In genomic region chr2:164495491-164496223, GRCh38 we compare ENCODE assay signal across 8 cellular contexts.
DNase-seq lines count a peak whose midpoint lies in the region; ATAC-seq, FAIRE-seq and TF ChIP-seq lines count a peak whose summit lies in the region.

No MANE protein-coding gene starts in this region.

- H3K14ac ChIP-seq in trophoblast cell (ENCODE audit: low read length) = no peak overlapping the region

- DNase-seq in esophagus muscularis mucosa (ENCODE audit: extremely low spot score) (no peak), trophoblast cell (peak; percentile 13 to 72), GM12891 (ENCODE audit: insufficient read length, low spot score) (no peak)
- DNase-seq in stimulated activated CD4-positive, alpha-beta T cell treated with anti-CD3 and anti-CD28 coated beads, Interleukin-4, amount 100 ng/mL, for 24 hours = no peak
- DNase-seq in stimulated activated CD8-positive, alpha-beta memory T cell treated with anti-CD3 and anti-CD28 coated beads, Interleukin-4, amount 100 ng/mL, for 48 hours = no peak
- DNase-seq in activated T-cell treated with anti-CD3 and anti-CD28 coated beads, Interleukin-2, amount 50 U/mL, for 4 hours = no peak

- no peak overlapping the region for H2AFZ ChIP-seq in OCI-LY1 (ENCODE audit: low read length)
- H2AFZ ChIP-seq in trophoblast cell (ENCODE audit: insufficient read depth, low read length, poor library complexity) = no peak overlapping the region

- no peaks in the 10 kb centered on the region for H3K36me3 ChIP-seq in OCI-LY1 (ENCODE audit: insufficient read depth, low read length)
- no peaks in the 10 kb centered on the region for H3K36me3 ChIP-seq in esophagus muscularis mucosa
- H3K36me3 ChIP-seq in trophoblast cell (ENCODE audit: control insufficient read depth in 1 of 2, insufficient read depth in 2 of 2, low read length in 2 of 2) = no peaks in the 10 kb centered on the region

- no peak overlapping the region for H2AK5ac ChIP-seq in trophoblast cell (ENCODE audit: low read length)

- no peak overlapping the region for H3K27ac ChIP-seq in OCI-LY1 (ENCODE audit: low read depth, low read length, poor library complexity, severe bottlenecking)
- H3K27ac ChIP-seq in esophagus muscularis mucosa (replicated peaks in 1 of 4) = no peak overlapping the region
- H3K27ac ChIP-seq in trophoblast cell (ENCODE audit: low read depth, low read length) = no peak overlapping the region

- no peak for TF ChIP-seq EP300 in esophagus muscularis mucosa (IDR thresholded peaks at IDR 0.05)

- no peaks in the 10 kb centered on the region for H3K79me1 ChIP-seq in trophoblast cell (ENCODE audit: low read length)

- H3K4ac ChIP-seq in trophoblast cell (ENCODE audit: low read depth, low read length) = no peak overlapping the region

- H3K18ac ChIP-seq in trophoblast cell (ENCODE audit: low read length) = no peak overlapping the region

- no peaks in the 10 kb centered on the region for H4K20me1 ChIP-seq in OCI-LY1 (ENCODE audit: insufficient read depth, low read length)

- intact Hi-C loops in esophagus muscularis mucosa (cut with DNase I) = no loop called here

- H3K79me2 ChIP-seq in OCI-LY1 (ENCODE audit: insufficient read depth, low read length) (no peaks in the 10 kb centered on the region), trophoblast cell (ENCODE audit: control insufficient read depth, insufficient read depth, low read length, poor library complexity) (no peaks in the 10 kb centered on the region)

- H2BK12ac ChIP-seq in trophoblast cell (ENCODE audit: low read length) = no peak overlapping the region

- no peak overlapping the region for H2BK120ac ChIP-seq in trophoblast cell (ENCODE audit: insufficient read depth, low read length, poor library complexity)

- H3K4me3 Mint-ChIP-seq in activated T-cell treated with anti-CD3 and anti-CD28 coated beads, Interleukin-2, amount 50 U/mL, for 4 hours = no peak overlapping the region

- H3K27me3 ChIP-seq in OCI-LY1 (ENCODE audit: insufficient read depth, low read length) (no peaks in the 10 kb centered on the region), esophagus muscularis mucosa (no peaks in the 10 kb centered on the region), trophoblast cell (ENCODE audit: insufficient read depth, low read length) (no peaks in the 10 kb centered on the region)

- no peak overlapping the region for H4K12ac ChIP-seq in trophoblast cell (ENCODE audit: low read depth, low read length)

- TF ChIP-seq CTCF in GM12873 (IDR thresholded peaks at IDR 0.05; ENCODE audit: insufficient read depth, low read depth, low read length, missing control alignments) (peak; percentile 27), OCI-LY1 (IDR thresholded peaks at IDR 0.05; ENCODE audit: low read length) (peak; percentile 24; the same call in 1 of the 2 replicates), esophagus muscularis mucosa (IDR thresholded peaks at IDR 0.05) (peak; percentile 22 to 51 (median 29))

- no peaks in the 10 kb centered on the region for H3K36me3 Mint-ChIP-seq in activated T-cell treated with anti-CD3 and anti-CD28 coated beads, Interleukin-2, amount 50 U/mL, for 4 hours (ENCODE audit: insufficient read depth)

- no peak for ATAC-seq in activated T-cell treated with anti-CD3 and anti-CD28 coated beads, Interleukin-2, amount 50 U/mL, for 4 hours

- no peak for FAIRE-seq in GM12891 (lab: Jason Lieb, UNC)

- H3F3A ChIP-seq in OCI-LY1 (ENCODE audit: insufficient read depth, low read length) = no peaks in the 10 kb centered on the region

- no peak overlapping the region for H4K8ac ChIP-seq in trophoblast cell (ENCODE audit: low read depth, low read length)

- H3K9me2 ChIP-seq in OCI-LY1 (ENCODE audit: low read depth, low read length) = no peaks in the 10 kb centered on the region

- no peak overlapping the region for H3K4me2 ChIP-seq in OCI-LY1 (ENCODE audit: low read length)
- H3K4me2 ChIP-seq in trophoblast cell (ENCODE audit: low read length) = peak overlapping the region; percentile 31

- H3K9ac ChIP-seq in OCI-LY1 (ENCODE audit: low read length) (no peak overlapping the region), trophoblast cell (ENCODE audit: low read length) (no peak overlapping the region)

- H3K9me3 Mint-ChIP-seq in activated T-cell treated with anti-CD3 and anti-CD28 coated beads, Interleukin-2, amount 50 U/mL, for 4 hours = no peaks in the 10 kb centered on the region

- H2BK5ac ChIP-seq in trophoblast cell (ENCODE audit: low read depth, low read length, poor library complexity) = no peak overlapping the region

- H3K4me1 ChIP-seq in OCI-LY1 (ENCODE audit: insufficient read depth, low read length, severe bottlenecking) (no peaks in the 10 kb centered on the region), esophagus muscularis mucosa (no peaks in the 10 kb centered on the region), trophoblast cell (ENCODE audit: control insufficient read depth in 1 of 2, insufficient read depth in 2 of 2, low read length in 2 of 2) (no peaks in the 10 kb centered on the region)

- no peaks in the 10 kb centered on the region for H3K4me1 Mint-ChIP-seq in activated T-cell treated with anti-CD3 and anti-CD28 coated beads, Interleukin-2, amount 50 U/mL, for 4 hours (ENCODE audit: low read depth)

- H3K23ac ChIP-seq in trophoblast cell (ENCODE audit: low read length) = no peak overlapping the region

- H3K9me3 ChIP-seq in OCI-LY1 (ENCODE audit: low read length) (no peaks in the 10 kb centered on the region), esophagus muscularis mucosa (no peaks in the 10 kb centered on the region), trophoblast cell (ENCODE audit: insufficient read depth, low read depth, low read length) (no peaks in the 10 kb centered on the region)

- no peak overlapping the region for H4K91ac ChIP-seq in trophoblast cell (ENCODE audit: low read depth, low read length)

- TF ChIP-seq POLR2A in esophagus muscularis mucosa (IDR thresholded peaks at IDR 0.05; ENCODE audit: low read depth) (no peak), GM12891 (IDR thresholded peaks at IDR 0.05; ENCODE audit: low read depth, low read length) (no peak)

- WGBS in esophagus muscularis mucosa = 31% methylated on average over 6 of the region's 6 CpGs
- WGBS in trophoblast cell (ENCODE audit: extremely low coverage, insufficient coverage, insufficient read length) = no CpG with 5 or more reads among the region's 6 CpGs

- H3K27me3 Mint-ChIP-seq in activated T-cell treated with anti-CD3 and anti-CD28 coated beads, Interleukin-2, amount 50 U/mL, for 4 hours (ENCODE audit: low read depth) = no peaks in the 10 kb centered on the region

- no peak overlapping the region for H3K4me3 ChIP-seq in OCI-LY1 (ENCODE audit: low read depth, low read length, poor library complexity, severe bottlenecking)
- H3K4me3 ChIP-seq in esophagus muscularis mucosa = no peak overlapping the region
- H3K4me3 ChIP-seq in trophoblast cell (ENCODE audit: low read depth, low read length) = no peak overlapping the region

TF ChIP-seq in GM12891, 5 proteins besides CTCF, POLR2A, EP300 and RAD21:
- TF ChIP-seq POU2F2 (IDR thresholded peaks at IDR 0.05; ENCODE audit: low read depth, low read length) (no peak), TAF1 (IDR thresholded peaks at IDR 0.05; ENCODE audit: low read depth, low read length) (no peak), PAX5 (IDR thresholded peaks at IDR 0.05; ENCODE audit: insufficient read depth, low read length, severe bottlenecking) (no peak), POLR2AphosphoS5 (IDR thresholded peaks at IDR 0.05; ENCODE audit: low read depth, low read length) (no peak), SPI1 (IDR thresholded peaks at IDR 0.05; ENCODE audit: low read depth, low read length) (no peak)
TF ChIP-seq in GM12891: peak in this region for 0.

Comparison
In these comparisons a context has a peak if more than half of its experiments do, and no peak if none do; other contexts are left out.
1. DNase-seq: peak in trophoblast cell (2 of 2); none in esophagus muscularis mucosa (single experiment), GM12891 (single experiment), stimulated activated CD4-positive, alpha-beta T cell treated with anti-CD3 and anti-CD28 coated beads, Interleukin-4, amount 100 ng/mL, for 24 hours (single experiment), stimulated activated CD8-positive, alpha-beta memory T cell treated with anti-CD3 and anti-CD28 coated beads, Interleukin-4, amount 100 ng/mL, for 48 hours (single experiment) and activated T-cell treated with anti-CD3 and anti-CD28 coated beads, Interleukin-2, amount 50 U/mL, for 4 hours (single experiment).
2. Peak in every context shown above with its lines, with median percentiles within 50 percentile points of each other: CTCF ChIP-seq.